14 cellular contexts compared by ENCODE assay signal in genomic region chr1:15344800-15345710, GRCh38.
DNase-seq lines count a peak whose midpoint lies in the region; ATAC-seq, FAIRE-seq and TF ChIP-seq lines count a peak whose summit lies in the region.
"Had no signal": no experiment of that assay in that cellular context is flagged by ENCODE, and none has a peak within 500 bp of the region (broad histone marks: within the 10 kb centered on the region; RNA-seq: fewer than 3 reads in every experiment).

No MANE protein-coding gene starts in this region.

- H3K9me3 ChIP-seq in BLaER1 treated with 17β-estradiol and CSF1 and Interleukin-3, amounts not matched to agents 10 nM and 100 nM (replicated peaks in 1 of 11) = peaks cover 0 to 5% (median 0%) of the 10 kb centered on the region in 11 experiments; a peak in 1 of 22 replicates
- H3K9me3 ChIP-seq: suprapubic skin had no signal

- CTCF ChIA-PET in activated CD8-positive, alpha-beta T cell treated with anti-CD3 and anti-CD28 coated beads for 36 hours (lab: Charles Lee) = no interaction called here

- peak overlapping the region; percentile 16 for H3K27ac Mint-ChIP-seq in activated CD8-positive, alpha-beta T cell treated with anti-CD3 and anti-CD28 coated beads for 36 hours
- H3K27ac Mint-ChIP-seq in immature natural killer cell (peak overlapping the region; percentile 93 to 98 (median 96)), HFFc6 (no peak overlapping the region)
- H3K27ac Mint-ChIP-seq: naive B cell had no signal

- H3K4me3 Mint-ChIP-seq in activated CD8-positive, alpha-beta T cell treated with anti-CD3 and anti-CD28 coated beads for 36 hours = no peak overlapping the region
- H3K4me3 Mint-ChIP-seq in immature natural killer cell (peak overlapping the region; percentile 81 to 94 (median 82)), HFFc6 (no peak overlapping the region)
- H3K4me3 Mint-ChIP-seq: naive B cell had no signal

- no peak for ATAC-seq in activated CD8-positive, alpha-beta T cell treated with anti-CD3 and anti-CD28 coated beads for 36 hours
- ATAC-seq in HG03432 (IDR thresholded peaks at IDR 0.05; ENCODE audit: unreplicated experiment) = no peak

- H3K36me3 Mint-ChIP-seq in activated CD8-positive, alpha-beta T cell treated with anti-CD3 and anti-CD28 coated beads for 36 hours (ENCODE audit: low read depth) = no peaks in the 10 kb centered on the region
- H3K36me3 Mint-ChIP-seq in immature natural killer cell (no peaks in the 10 kb centered on the region), HFFc6 (ENCODE audit: low read depth) (no peaks in the 10 kb centered on the region)

- TF ChIP-seq POLR2A in H54 (IDR thresholded peaks at IDR 0.05; ENCODE audit: low read depth, low read length) = no peak

- POLR2A ChIA-PET in activated CD8-positive, alpha-beta T cell treated with anti-CD3 and anti-CD28 coated beads for 36 hours (lab: Charles Lee) = no interaction called here

- H4K20me1 ChIP-seq in BLaER1 treated with 17β-estradiol and CSF1 and Interleukin-3, amounts not matched to agents 10 nM and 100 nM = peaks cover 0 to 8% (median 0%) of the 10 kb centered on the region in 11 experiments; a peak in 1 of 22 replicates

- peaks cover 48 to 83% (median 54%) of the 10 kb centered on the region in 10 experiments for H3K4me1 ChIP-seq in BLaER1 treated with 17β-estradiol and CSF1 and Interleukin-3, amounts not matched to agents 10 nM and 100 nM

- no peaks in the 10 kb centered on the region for H3K9me3 Mint-ChIP-seq in activated CD8-positive, alpha-beta T cell treated with anti-CD3 and anti-CD28 coated beads for 36 hours
- peaks cover 0 to 2% (median 0%) of the 10 kb centered on the region in 6 donors for H3K9me3 Mint-ChIP-seq in immature natural killer cell
- peaks cover 4% of the 10 kb centered on the region; the same call in 1 of the 2 replicates for H3K9me3 Mint-ChIP-seq in HFFc6

- intact Hi-C loops in activated CD8-positive, alpha-beta T cell treated with anti-CD3 and anti-CD28 coated beads for 36 hours (cut with micrococcal nuclease) = no loop called here

- DNase-seq in DMS153 treated with DMSO at 0.1 percent for 48 hours (lab: John Stamatoyannopoulos, UW; ENCODE audit: unreplicated experiment) = peak; percentile 50
- DNase-seq in activated CD8-positive, alpha-beta T cell treated with anti-CD3 and anti-CD28 coated beads for 36 hours = no peak
- DNase-seq in immature natural killer cell = no peak
- DNase-seq in HFFc6 = no peak
- no peak for DNase-seq in RCC 7860 (ENCODE audit: low spot score)
- DNase-seq in H54 (ENCODE audit: insufficient read length, low spot score) = no peak
- DNase-seq: kidney glomerular epithelial cell, naive B cell, NCI-H146 had no signal

- peak overlapping the region in 8 of 10 experiments; percentile 8 to 50 (median 38); a peak in 15 of 20 replicates for H3K4me3 ChIP-seq in BLaER1 treated with 17β-estradiol and CSF1 and Interleukin-3, amounts not matched to agents 10 nM and 100 nM
- H3K4me3 ChIP-seq: coronary artery, skin epidermis, suprapubic skin had no signal

- no peaks in the 10 kb centered on the region for H3K36me3 ChIP-seq in BLaER1 treated with 17β-estradiol and CSF1 and Interleukin-3, amounts not matched to agents 10 nM and 100 nM
- H3K36me3 ChIP-seq: suprapubic skin had no signal

- FAIRE-seq in RCC 7860 (lab: Jason Lieb, UNC) = no peak
- FAIRE-seq in H54 (lab: Jason Lieb, UNC) = no peak

- peak overlapping the region; percentile 9 to 60 (median 31); a peak in 13 of 22 replicates for H3K9ac ChIP-seq in BLaER1 treated with 17β-estradiol and CSF1 and Interleukin-3, amounts not matched to agents 10 nM and 100 nM

- peak overlapping the region; percentile 86 to 99 (median 96) for H3K4me2 ChIP-seq in BLaER1 treated with 17β-estradiol and CSF1 and Interleukin-3, amounts not matched to agents 10 nM and 100 nM

- no peak for TF ChIP-seq CTCF in activated CD8-positive, alpha-beta T cell treated with anti-CD3 and anti-CD28 coated beads for 36 hours (IDR thresholded peaks at IDR 0.05)
- no peak for TF ChIP-seq CTCF in HFFc6 (IDR thresholded peaks at IDR 0.05)

- peaks cover 49% of the 10 kb centered on the region for H3K4me1 Mint-ChIP-seq in activated CD8-positive, alpha-beta T cell treated with anti-CD3 and anti-CD28 coated beads for 36 hours (ENCODE audit: low read depth)
- H3K4me1 Mint-ChIP-seq in immature natural killer cell (peaks cover 93 to 94% of the 10 kb centered on the region in 2 donors), HFFc6 (ENCODE audit: low read depth) (peaks cover 37% of the 10 kb centered on the region)

- peaks cover 0 to 6% (median 0%) of the 10 kb centered on the region in 11 experiments; a peak in 4 of 22 replicates for H3K27me3 ChIP-seq in BLaER1 treated with 17β-estradiol and CSF1 and Interleukin-3, amounts not matched to agents 10 nM and 100 nM
- H3K27me3 ChIP-seq: suprapubic skin had no signal

- H3K27me3 Mint-ChIP-seq in activated CD8-positive, alpha-beta T cell treated with anti-CD3 and anti-CD28 coated beads for 36 hours = peaks cover 24% of the 10 kb centered on the region
- peaks cover 2 to 17% (median 2%) of the 10 kb centered on the region in 3 donors for H3K27me3 Mint-ChIP-seq in immature natural killer cell (ENCODE audit: low read depth in 3 of 3)
- peaks cover 2% of the 10 kb centered on the region for H3K27me3 Mint-ChIP-seq in HFFc6 (ENCODE audit: insufficient read depth)

- H3K27ac ChIP-seq in BLaER1 treated with 17β-estradiol and CSF1 and Interleukin-3, amounts not matched to agents 10 nM and 100 nM = peak overlapping the region; percentile 43 to 75 (median 59); a peak in 21 of 22 replicates
- H3K27ac ChIP-seq: suprapubic skin had no signal

Comparison
In these comparisons a context has a peak if more than half of its experiments do, and no peak if none do; other contexts are left out.
1. H3K4me3 Mint-ChIP-seq: peak in immature natural killer cell (5 of 5); none in activated CD8-positive, alpha-beta T cell treated with anti-CD3 and anti-CD28 coated beads for 36 hours (single experiment) and HFFc6 (single experiment).